Comparison of ENCODE assay signal across 27 cellular contexts in the genomic region with DNA sequence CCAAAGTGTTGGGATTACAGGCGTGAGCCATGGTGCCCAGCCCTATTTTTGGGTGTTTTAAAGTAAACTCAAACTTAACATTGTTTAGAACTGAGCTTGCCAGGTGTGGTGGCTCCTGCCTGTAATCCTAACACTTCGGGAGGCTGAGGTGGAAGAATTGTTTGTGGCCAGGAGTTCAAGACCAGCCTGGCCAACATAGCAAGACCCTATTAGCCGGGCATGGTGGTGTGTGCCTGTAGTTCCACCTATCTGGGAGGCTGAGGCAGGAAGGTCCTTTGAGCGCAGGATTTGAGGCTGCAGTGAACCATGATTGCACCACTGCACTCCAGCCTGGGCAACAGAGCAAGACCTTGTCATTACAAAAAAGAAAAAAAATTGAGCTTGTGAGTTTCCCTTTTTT. TPM values are rescaled to one million over a fixed set of nuclear protein-coding genes. Genes with fewer than 3 reads are reported as not detected.
DNase-seq lines count a peak whose midpoint lies in the region; ATAC-seq, FAIRE-seq and TF ChIP-seq lines count a peak whose summit lies in the region.
"Had no signal": no experiment of that assay in that cellular context is flagged by ENCODE, and none has a peak within 500 bp of the region (broad histone marks: within the 10 kb centered on the region; RNA-seq: fewer than 3 reads in every experiment).

No MANE protein-coding gene starts in this region.

- H4K91ac ChIP-seq in neuronal stem cell (ENCODE audit: low read depth, low read length, poor library complexity), result peak overlapping the region; percentile 53

- 95% methylated on average over 4 of the region's 4 CpGs for WGBS in A549 (ENCODE audit: missing lambda C conversion rate)
- 94% methylated on average over 4 of the region's 4 CpGs for WGBS in K562 (ENCODE audit: insufficient coverage, low coverage, missing lambda C conversion rate)
- WGBS in neuronal stem cell (ENCODE audit: extremely low coverage in 2 of 2, insufficient read length in 2 of 2, insufficient replicate concordance in 1 of 2), 2 donors, result no CpG with 5 or more reads among the region's 4 CpGs

- no peak overlapping the region for H3K14ac ChIP-seq in neuronal stem cell (ENCODE audit: low read length)

- peak overlapping the region; percentile 80 to 91 for H3K27ac ChIP-seq in A549
- H3K27ac ChIP-seq in PC-9, result peak overlapping the region; percentile 37; the same call in 1 of the 2 replicates
- H3K27ac ChIP-seq in K562 (ENCODE audit: extremely low read depth, low read depth, low read length), result no peak overlapping the region
- no peak overlapping the region for H3K27ac ChIP-seq in neuronal stem cell (replicated peaks; ENCODE audit: low read length)
- H3K27ac ChIP-seq: BLaER1, SK-N-MC had no signal

- no peak overlapping the region for H2BK120ac ChIP-seq in neuronal stem cell (ENCODE audit: low read depth, low read length)

- TF ChIP-seq EP300 in A549 (IDR thresholded peaks at IDR 0.05), result no peak
- no peak for TF ChIP-seq EP300 in K562 (IDR thresholded peaks at IDR 0.05; ENCODE audit: low read length)

- H2BK12ac ChIP-seq in neuronal stem cell (ENCODE audit: low read length), result no peak overlapping the region

- intact Hi-C loops in PC-9 (cut with micrococcal nuclease; ENCODE audit: unreplicated experiment), result no loop called here
- intact Hi-C loops in K562 (cut with micrococcal nuclease), result no loop called here

- H3K4me2 ChIP-seq in A549 (peak overlapping the region; percentile 55), PC-9 (no peak overlapping the region), K562 (ENCODE audit: insufficient read depth, low read length) (no peak overlapping the region), neuronal stem cell (ENCODE audit: insufficient read depth, low read length, poor library complexity, severe bottlenecking) (no peak overlapping the region)
- H3K4me2 ChIP-seq: BLaER1, GM23338 had no signal

- peaks cover 51% of the 10 kb centered on the region for H3F3A ChIP-seq in PC-9 (ENCODE audit: insufficient read depth, low read depth)

- TF ChIP-seq RAD21 in A549 (conservative IDR thresholded peaks at IDR 0.05 in 1 of 2, IDR thresholded peaks at IDR 0.05 in 1 of 2), result no peak
- no peak for TF ChIP-seq RAD21 in K562 (CRISPR knock-in tag; conservative IDR thresholded peaks at IDR 0.05 in 1 of 2, IDR thresholded peaks at IDR 0.05 in 1 of 2)

- H3K23ac ChIP-seq in neuronal stem cell (ENCODE audit: low read depth, low read length, poor library complexity), result no peak overlapping the region

- H2AK5ac ChIP-seq in neuronal stem cell (ENCODE audit: low read depth, low read length), result no peak overlapping the region

- in situ Hi-C loops in K562 (cut with MboI), result no loop called here

- TF ChIP-seq CTCF in A549 (IDR thresholded peaks at IDR 0.05) (no peak), PC-9 (conservative IDR thresholded peaks at IDR 0.05) (no peak), K562 (IDR thresholded peaks at IDR 0.05 in 2 of 3, conservative IDR thresholded peaks at IDR 0.05 in 1 of 3; ENCODE audit: insufficient read depth in 2 of 3, low read depth in 1 of 3, low read length in 3 of 3) (no peak)

- no peak for ATAC-seq in A549
- ATAC-seq in K562, result no peak
- ATAC-seq in GM21576 (IDR thresholded peaks at IDR 0.05; ENCODE audit: unreplicated experiment), result no peak
- ATAC-seq in HG02885 (IDR thresholded peaks at IDR 0.05; ENCODE audit: poor library complexity, unreplicated experiment), result no peak
- ATAC-seq: GM23338 had no signal

- no peak overlapping the region for H2BK15ac ChIP-seq in neuronal stem cell (ENCODE audit: low read length)

- no peak overlapping the region for H3K4ac ChIP-seq in neuronal stem cell (ENCODE audit: low read length)

- peaks cover 28% of the 10 kb centered on the region; the same call in 1 of the 2 replicates for H3K36me3 ChIP-seq in PC-9 (ENCODE audit: low read depth)
- peaks cover 82% of the 10 kb centered on the region for H3K36me3 ChIP-seq in K562 (ENCODE audit: control insufficient read depth, insufficient read depth, low read length)
- H3K36me3 ChIP-seq in neuronal stem cell (replicated peaks in 1 of 2; ENCODE audit: control insufficient read depth in 2 of 2, insufficient read depth in 2 of 2, low read length in 2 of 2), result peaks cover 50 to 87% of the 10 kb centered on the region in 2 donors

- H3K9me3 ChIP-seq in A549 (no peaks in the 10 kb centered on the region), PC-9 (ENCODE audit: insufficient read depth, low read depth) (no peaks in the 10 kb centered on the region), K562 (replicated peaks; ENCODE audit: control insufficient read depth, insufficient read depth, low read depth, low read length) (no peaks in the 10 kb centered on the region), neuronal stem cell (replicated peaks in 1 of 2; ENCODE audit: control insufficient read depth in 2 of 2, insufficient read depth in 1 of 2, low read depth in 1 of 2, low read length in 2 of 2) (peaks cover 0 to 1% of the 10 kb centered on the region in 2 donors)
- H3K9me3 ChIP-seq: BLaER1 had no signal

- H3K4me1 ChIP-seq in A549 (peaks cover 76% of the 10 kb centered on the region), PC-9 (replicated peaks; ENCODE audit: insufficient read depth) (peaks cover 27% of the 10 kb centered on the region), K562 (replicated peaks in 1 of 2; ENCODE audit: control insufficient read depth in 2 of 2, insufficient read depth in 2 of 2, low read length in 2 of 2) (no peaks in the 10 kb centered on the region), neuronal stem cell (ENCODE audit: control insufficient read depth in 2 of 2, insufficient read depth in 1 of 2, low read depth in 1 of 2, low read length in 2 of 2) (no peaks in the 10 kb centered on the region)

- FAIRE-seq in A549 (lab: Jason Lieb, UNC) (no peak), K562 (lab: Jason Lieb, UNC) (no peak)
- FAIRE-seq: GM18507 had no signal

- POLR2A ChIA-PET in A549 (lab: Yijun Ruan, JAX), result no interaction called here
- POLR2A ChIA-PET in PC-9 (lab: Charles Lee; ENCODE audit: unreplicated experiment), result no interaction called here
- POLR2A ChIA-PET in K562 (lab: Yijun Ruan, JAX), result interaction anchor here (2.0 to 2.8 kb wide), 2 partner anchors 8 to 20 kb away, joined by 5 to 17 read pairs; no protein-coding TSS in a partner anchor

- H3K9ac ChIP-seq in K562 (ENCODE audit: insufficient read depth in 1 of 2, low read depth in 2 of 2, low read length in 2 of 2) (no peak overlapping the region), neuronal stem cell (ENCODE audit: low read depth, low read length, poor library complexity) (no peak overlapping the region)
- H3K9ac ChIP-seq: BLaER1 had no signal

- H3K4me3 ChIP-seq in A549 (no peak overlapping the region), PC-9 (no peak overlapping the region), K562 (no peak overlapping the region), neuronal stem cell (ENCODE audit: low read length in 2 of 2) (no peak overlapping the region)
- H3K4me3 ChIP-seq: BLaER1, GM23338, SK-N-MC had no signal

- CTCF ChIA-PET in A549 (lab: Yijun Ruan, JAX) (interaction anchor here (0.6 to 8.8 kb wide), 13 partner anchors 10 to 430 kb away, joined by 3 to 126 read pairs (median 5); no protein-coding TSS in a partner anchor), PC-9 (lab: Charles Lee) (interaction anchor here (0.6 kb wide), 1 partner anchor 13 kb away, joined by 3 read pairs; no protein-coding TSS in a partner anchor), K562 (lab: Yijun Ruan, JAX; ENCODE audit: low intra/inter-chr PET ratio) (no interaction called here)

- H3K9me2 ChIP-seq in PC-9 (ENCODE audit: insufficient read depth), result no peaks in the 10 kb centered on the region

- H2BK5ac ChIP-seq in neuronal stem cell (ENCODE audit: low read length), result no peak overlapping the region

- BruUV-seq in PC-9 (replicated peaks; lab: Mats Ljungman, UMichigan) (no TSS peak), K562 (replicated peaks; lab: Mats Ljungman, UMichigan) (no TSS peak)

- H3K18ac ChIP-seq in neuronal stem cell (ENCODE audit: low read length), result no peak overlapping the region

- H4K20me1 ChIP-seq in PC-9 (ENCODE audit: insufficient read depth), result no peaks in the 10 kb centered on the region
- H4K20me1 ChIP-seq in K562 (replicated peaks; ENCODE audit: control insufficient read depth, insufficient read depth, low read length), result 0 out of 2 replicates have a peak, but pooled peaks cover 3% of the 10 kb centered on the region

- TF ChIP-seq POLR2A in A549 (IDR thresholded peaks at IDR 0.05; ENCODE audit: low read length) (no peak), K562 (conservative IDR thresholded peaks at IDR 0.05) (no peak)

- H3K79me2 ChIP-seq in PC-9 (ENCODE audit: low read depth) (no peaks in the 10 kb centered on the region), K562 (ENCODE audit: control insufficient read depth, insufficient read depth, low read length) (no peaks in the 10 kb centered on the region)

- H3K27me3 ChIP-seq in PC-9 (ENCODE audit: insufficient read depth, low read depth) (no peaks in the 10 kb centered on the region), K562 (ENCODE audit: control insufficient read depth in 2 of 2, insufficient read depth in 2 of 2, low read length in 2 of 2) (no peaks in the 10 kb centered on the region), neuronal stem cell (ENCODE audit: control insufficient read depth in 3 of 3, insufficient read depth in 3 of 3, low read depth in 1 of 3, low read length in 3 of 3) (no peaks in the 10 kb centered on the region)
- H3K27me3 ChIP-seq: BLaER1 had no signal

- H4K8ac ChIP-seq in neuronal stem cell (ENCODE audit: low read depth, low read length), result no peak overlapping the region

- H2AFZ ChIP-seq in PC-9, result no peak overlapping the region
- H2AFZ ChIP-seq in K562 (ENCODE audit: low read depth, low read length), result no peak overlapping the region
- no peak overlapping the region for H2AFZ ChIP-seq in neuronal stem cell (ENCODE audit: low read length)
- H2AFZ ChIP-seq: GM23338 had no signal

- DNase-seq in A549 (ENCODE audit: low read depth in 1 of 2, low spot score in 1 of 2), result no peak
- DNase-seq in PC-9, result no peak
- DNase-seq in K562 (ENCODE audit: extremely low read depth in 1 of 4, low spot score in 3 of 4), result no peak
- DNase-seq in neuronal stem cell (ENCODE audit: low spot score), result no peak
- no peak for DNase-seq in HPDE6-E6E7 (ENCODE audit: extremely low spot score)
- no peak for DNase-seq in NCI-H226
- DNase-seq: 8988T; CD4-positive, CD25-positive, alpha-beta regulatory T cell; H9; KBM-7; MV-4-11; NCI-H1105; NCI-H1436 treated with DMSO at 0.1 percent for 48 hours; NCI-H187 treated with DMSO at 0.1 percent for 48 hours; NCI-H446; NCI-H524 treated with DMSO at 0.1 percent for 48 hours; NCI-H774; SIG-M5 had no signal

- H3K9me1 ChIP-seq in K562 (ENCODE audit: control insufficient read depth, insufficient read depth, low read length), result no peaks in the 10 kb centered on the region

- H3K79me1 ChIP-seq in neuronal stem cell (ENCODE audit: low read depth, low read length), result peaks cover 2% of the 10 kb centered on the region

RNA-seq across cellular contexts. Expression of a gene that starts 17.5 kb away (rescaled TPM):
- polyA plus RNA-seq in A549 (2011; rRNA removed), result not detected in 2 replicates
- polyA plus RNA-seq in A549 (2012; cell fraction: cytosol; rRNA removed), result 0.01 TPM in 1 of 2 replicates, not detected in the other
- polyA plus RNA-seq in A549 (2012; cell fraction: nucleus; rRNA removed), result not detected in 2 replicates
- 0.08 TPM in 1 of 3 replicates, not detected in the others for polyA plus RNA-seq in A549 (2017; fragmentation: RNase III; extraction: RNeasy Plus Mini Kit Qiagen cat#74134 plus additional on column Dnase treatment)
- not detected in 2 replicates for polyA minus RNA-seq in A549 (2011; rRNA and poly(A)+ RNA removed)
- total RNA-seq in PC-9 (2021), result not detected in 2 replicates
- not detected in 2 replicates for total RNA-seq in K562 (2011; cell fraction: chromatin; rRNA removed; ENCODE audit: low replicate concordance)
- total RNA-seq in K562 (2011; cell fraction: nucleolus; rRNA removed), result not detected in 2 replicates
- total RNA-seq in K562 (2011; cell fraction: nucleoplasm; rRNA removed), result not detected in 2 replicates
- total RNA-seq in K562 (2014; rRNA removed), result not detected in 2 replicates
- total RNA-seq in K562 (2014; rRNA removed; fragmentation: Illumina TruSeq; extraction: Trizol), result not detected in 2 replicates
- not detected in 2 replicates for total RNA-seq in K562 (2015; rRNA removed; fragmentation: Illumina TruSeq; extraction: Trizol)
- total RNA-seq in K562 (2021), result 7.0 and 8.5 TPM in 2 replicates
- not detected in 2 replicates for polyA plus RNA-seq in K562 (2011; rRNA removed)
- polyA plus RNA-seq in K562 (2011; cell fraction: cytosol; rRNA removed), result not detected in 2 replicates
- not detected in 2 replicates for polyA plus RNA-seq in K562 (2011; cell fraction: nucleus; rRNA removed)
- not detected in 2 replicates for polyA plus RNA-seq in K562 (2012)
- polyA plus RNA-seq in K562 (2014; fragmentation: Illumina TruSeq; extraction: Trizol), result not detected in 2 replicates
- polyA plus RNA-seq in K562 (2014; fragmentation: Nextera tagmentation; extraction: Ambion mirVana), result under 1 TPM in 1 of 2 experiments, not detected in 1; 0.03 TPM
- not detected in 2 replicates for polyA plus RNA-seq in K562 (2014; rRNA removed)
- polyA minus RNA-seq in K562 (2011; rRNA and poly(A)+ RNA removed), result not detected in 2 replicates
- polyA minus RNA-seq in K562 (2011; cell fraction: cytosol; rRNA and poly(A)+ RNA removed), result not detected in 2 replicates
- not detected in 2 replicates for polyA minus RNA-seq in K562 (2011; cell fraction: nucleus; rRNA and poly(A)+ RNA removed)
- not detected for polyA plus RNA-seq in neuronal stem cell (2013, experiment 1 of 2)
- not detected for polyA plus RNA-seq in neuronal stem cell (2013, experiment 2 of 2)
- total RNA-seq: CD4-positive, CD25-positive, alpha-beta regulatory T cell; GM23338; H9; LHCN-M2 had no signal
- polyA plus RNA-seq: AG04450; CD4-positive, CD25-positive, alpha-beta regulatory T cell had no signal

RNA-seq across cellular contexts. Expression of a gene that starts 34.5 kb away (rescaled TPM):
- polyA plus RNA-seq in A549 (2011; rRNA removed) (90.4 and 103 TPM in 2 replicates), A549 (2017; fragmentation: RNase III; extraction: RNeasy Plus Mini Kit Qiagen cat#74134 plus additional on column Dnase treatment) (78.7 to 91.0 TPM (median 82.8 TPM) in 3 replicates), K562 (2011; rRNA removed) (103 and 153 TPM in 2 replicates), K562 (2014; fragmentation: Illumina TruSeq; extraction: Trizol) (152 and 167 TPM in 2 replicates), K562 (2014; fragmentation: Nextera tagmentation; extraction: Ambion mirVana) (10 to 100 TPM; 63.3 to 68.4 TPM), K562 (2014; rRNA removed) (130 and 144 TPM in 2 replicates)
- polyA plus RNA-seq in A549 (2012; cell fraction: cytosol; rRNA removed), result 79.0 and 87.3 TPM in 2 replicates
- 107 and 135 TPM in 2 replicates for polyA plus RNA-seq in A549 (2012; cell fraction: nucleus; rRNA removed)
- polyA minus RNA-seq in A549 (2011; rRNA and poly(A)+ RNA removed), result 82.5 and 94.8 TPM in 2 replicates
- total RNA-seq in PC-9 (2021) (61.0 and 66.7 TPM in 2 replicates), K562 (2014; rRNA removed) (145 and 183 TPM in 2 replicates), K562 (2014; rRNA removed; fragmentation: Illumina TruSeq; extraction: Trizol) (119 and 123 TPM in 2 replicates), K562 (2015; rRNA removed; fragmentation: Illumina TruSeq; extraction: Trizol) (128 and 131 TPM in 2 replicates), K562 (2021) (121 and 124 TPM in 2 replicates)
- total RNA-seq in K562 (2011; cell fraction: chromatin; rRNA removed; ENCODE audit: low replicate concordance), result 135 and 208 TPM in 2 replicates
- 115 and 138 TPM in 2 replicates for total RNA-seq in K562 (2011; cell fraction: nucleolus; rRNA removed)
- 129 and 174 TPM in 2 replicates for total RNA-seq in K562 (2011; cell fraction: nucleoplasm; rRNA removed)
- 84.8 and 132 TPM in 2 replicates for polyA plus RNA-seq in K562 (2011; cell fraction: cytosol; rRNA removed)
- polyA plus RNA-seq in K562 (2011; cell fraction: nucleus; rRNA removed), result 110 and 190 TPM in 2 replicates
- 88.5 and 121 TPM in 2 replicates for polyA plus RNA-seq in K562 (2012)
- polyA minus RNA-seq in K562 (2011; rRNA and poly(A)+ RNA removed), result 87.9 and 140 TPM in 2 replicates
- 38.3 and 80.0 TPM in 2 replicates for polyA minus RNA-seq in K562 (2011; cell fraction: cytosol; rRNA and poly(A)+ RNA removed)
- polyA minus RNA-seq in K562 (2011; cell fraction: nucleus; rRNA and poly(A)+ RNA removed), result 58.9 and 61.4 TPM in 2 replicates
- 79.3 TPM for polyA plus RNA-seq in neuronal stem cell (2013, experiment 1 of 2)
- polyA plus RNA-seq in neuronal stem cell (2013, experiment 2 of 2), result 80.1 TPM

RNA-seq across cellular contexts. Expression of a gene that starts 38.6 kb away (rescaled TPM):
- polyA plus RNA-seq in A549 (2011; rRNA removed), result 48.3 and 57.4 TPM in 2 replicates
- 21.9 and 26.3 TPM in 2 replicates for polyA plus RNA-seq in A549 (2012; cell fraction: cytosol; rRNA removed)
- polyA plus RNA-seq in A549 (2012; cell fraction: nucleus; rRNA removed), result 22.0 and 27.8 TPM in 2 replicates
- 22.8 to 26.1 TPM (median 25.9 TPM) in 3 replicates for polyA plus RNA-seq in A549 (2017; fragmentation: RNase III; extraction: RNeasy Plus Mini Kit Qiagen cat#74134 plus additional on column Dnase treatment)
- polyA minus RNA-seq in A549 (2011; rRNA and poly(A)+ RNA removed), result 71.1 and 77.7 TPM in 2 replicates
- 46.0 and 48.6 TPM in 2 replicates for total RNA-seq in PC-9 (2021)
- total RNA-seq in K562 (2011; cell fraction: chromatin; rRNA removed; ENCODE audit: low replicate concordance), result 48.1 and 80.4 TPM in 2 replicates
- total RNA-seq in K562 (2011; cell fraction: nucleolus; rRNA removed), result 45.8 and 61.2 TPM in 2 replicates
- total RNA-seq in K562 (2011; cell fraction: nucleoplasm; rRNA removed), result 58.4 and 76.0 TPM in 2 replicates
- 22.1 and 33.2 TPM in 2 replicates for total RNA-seq in K562 (2014; rRNA removed)
- 29.4 and 31.7 TPM in 2 replicates for total RNA-seq in K562 (2014; rRNA removed; fragmentation: Illumina TruSeq; extraction: Trizol)
- 26.8 and 30.1 TPM in 2 replicates for total RNA-seq in K562 (2015; rRNA removed; fragmentation: Illumina TruSeq; extraction: Trizol)
- total RNA-seq in K562 (2021), result 36.6 and 41.6 TPM in 2 replicates
- polyA plus RNA-seq in K562 (2011; rRNA removed), result 32.6 and 50.0 TPM in 2 replicates
- polyA plus RNA-seq in K562 (2011; cell fraction: cytosol; rRNA removed), result 29.4 and 39.0 TPM in 2 replicates
- polyA plus RNA-seq in K562 (2011; cell fraction: nucleus; rRNA removed), result 36.4 and 51.5 TPM in 2 replicates
- polyA plus RNA-seq in K562 (2012), result 25.7 and 42.8 TPM in 2 replicates
- 31.7 and 31.8 TPM in 2 replicates for polyA plus RNA-seq in K562 (2014; fragmentation: Illumina TruSeq; extraction: Trizol)
- 10 to 100 TPM; 33.1 to 33.4 TPM for polyA plus RNA-seq in K562 (2014; fragmentation: Nextera tagmentation; extraction: Ambion mirVana)
- 27.5 and 31.5 TPM in 2 replicates for polyA plus RNA-seq in K562 (2014; rRNA removed)
- polyA minus RNA-seq in K562 (2011; rRNA and poly(A)+ RNA removed), result 24.7 and 40.2 TPM in 2 replicates
- polyA minus RNA-seq in K562 (2011; cell fraction: cytosol; rRNA and poly(A)+ RNA removed), result 13.6 and 33.5 TPM in 2 replicates
- polyA minus RNA-seq in K562 (2011; cell fraction: nucleus; rRNA and poly(A)+ RNA removed), result 15.9 and 17.7 TPM in 2 replicates
- polyA plus RNA-seq in neuronal stem cell (2013, experiment 1 of 2), result 71.6 TPM
- polyA plus RNA-seq in neuronal stem cell (2013, experiment 2 of 2), result 77.7 TPM

RNA-seq across cellular contexts. Expression of a gene that starts 43.7 kb away (rescaled TPM):
- polyA plus RNA-seq in A549 (2011; rRNA removed) (not detected in 2 replicates), A549 (2017; fragmentation: RNase III; extraction: RNeasy Plus Mini Kit Qiagen cat#74134 plus additional on column Dnase treatment) (not detected in 3 replicates), K562 (2011; rRNA removed) (not detected in 2 replicates), K562 (2014; fragmentation: Illumina TruSeq; extraction: Trizol) (not detected in 2 replicates), K562 (2014; fragmentation: Nextera tagmentation; extraction: Ambion mirVana) (not detected), K562 (2014; rRNA removed) (not detected in 2 replicates)
- polyA plus RNA-seq in A549 (2012; cell fraction: cytosol; rRNA removed), result not detected in 2 replicates
- 0.12 and 0.15 TPM in 2 replicates for polyA plus RNA-seq in A549 (2012; cell fraction: nucleus; rRNA removed)
- not detected in 2 replicates for polyA minus RNA-seq in A549 (2011; rRNA and poly(A)+ RNA removed)
- total RNA-seq in PC-9 (2021) (not detected in 2 replicates), K562 (2014; rRNA removed) (not detected in 2 replicates), K562 (2014; rRNA removed; fragmentation: Illumina TruSeq; extraction: Trizol) (not detected in 2 replicates), K562 (2015; rRNA removed; fragmentation: Illumina TruSeq; extraction: Trizol) (not detected in 2 replicates), K562 (2021) (not detected in 2 replicates)
- total RNA-seq in K562 (2011; cell fraction: chromatin; rRNA removed; ENCODE audit: low replicate concordance), result 0.21 TPM in 1 of 2 replicates, not detected in the other
- total RNA-seq in K562 (2011; cell fraction: nucleolus; rRNA removed), result not detected in 2 replicates
- total RNA-seq in K562 (2011; cell fraction: nucleoplasm; rRNA removed), result 0.99 TPM in 1 of 2 replicates, not detected in the other
- 0.03 TPM in 1 of 2 replicates, not detected in the other for polyA plus RNA-seq in K562 (2011; cell fraction: cytosol; rRNA removed)
- polyA plus RNA-seq in K562 (2011; cell fraction: nucleus; rRNA removed), result 0.06 TPM in 1 of 2 replicates, not detected in the other
- polyA plus RNA-seq in K562 (2012), result 0.37 TPM in 1 of 2 replicates, not detected in the other
- not detected in 2 replicates for polyA minus RNA-seq in K562 (2011; rRNA and poly(A)+ RNA removed)
- not detected in 2 replicates for polyA minus RNA-seq in K562 (2011; cell fraction: cytosol; rRNA and poly(A)+ RNA removed)
- not detected in 2 replicates for polyA minus RNA-seq in K562 (2011; cell fraction: nucleus; rRNA and poly(A)+ RNA removed)
- 0.24 TPM for polyA plus RNA-seq in neuronal stem cell (2013, experiment 1 of 2)
- 0.06 TPM for polyA plus RNA-seq in neuronal stem cell (2013, experiment 2 of 2)
- total RNA-seq: GM23338, H9, LHCN-M2, MCF 10A had no signal
- polyA plus RNA-seq: AG04450, GM23338 had no signal

RNA-seq across cellular contexts. Expression of a gene that starts 48.0 kb away (rescaled TPM):
- polyA plus RNA-seq in A549 (2011; rRNA removed) (8.5 and 14.0 TPM in 2 replicates), A549 (2017; fragmentation: RNase III; extraction: RNeasy Plus Mini Kit Qiagen cat#74134 plus additional on column Dnase treatment) (8.0 to 10.9 TPM (median 10.6 TPM) in 3 replicates), K562 (2011; rRNA removed) (8.9 and 9.6 TPM in 2 replicates), K562 (2014; fragmentation: Illumina TruSeq; extraction: Trizol) (17.1 and 20.8 TPM in 2 replicates), K562 (2014; fragmentation: Nextera tagmentation; extraction: Ambion mirVana) (1 to 10 TPM; 3.9 to 5.3 TPM), K562 (2014; rRNA removed) (12.9 and 16.2 TPM in 2 replicates)
- polyA plus RNA-seq in A549 (2012; cell fraction: cytosol; rRNA removed), result 9.4 and 12.9 TPM in 2 replicates
- polyA plus RNA-seq in A549 (2012; cell fraction: nucleus; rRNA removed), result 34.4 and 36.3 TPM in 2 replicates
- polyA minus RNA-seq in A549 (2011; rRNA and poly(A)+ RNA removed), result 7.4 and 11.9 TPM in 2 replicates
- total RNA-seq in PC-9 (2021) (5.3 and 5.9 TPM in 2 replicates), K562 (2014; rRNA removed) (8.4 and 12.9 TPM in 2 replicates), K562 (2014; rRNA removed; fragmentation: Illumina TruSeq; extraction: Trizol) (3.6 and 6.0 TPM in 2 replicates), K562 (2015; rRNA removed; fragmentation: Illumina TruSeq; extraction: Trizol) (7.4 and 8.4 TPM in 2 replicates), K562 (2021) (13.3 and 15.5 TPM in 2 replicates)
- total RNA-seq in K562 (2011; cell fraction: chromatin; rRNA removed; ENCODE audit: low replicate concordance), result 12.3 and 50.7 TPM in 2 replicates
- 25.1 and 34.9 TPM in 2 replicates for total RNA-seq in K562 (2011; cell fraction: nucleolus; rRNA removed)
- total RNA-seq in K562 (2011; cell fraction: nucleoplasm; rRNA removed), result 20.9 and 29.0 TPM in 2 replicates
- polyA plus RNA-seq in K562 (2011; cell fraction: cytosol; rRNA removed), result 7.1 and 29.5 TPM in 2 replicates
- 31.7 and 96.1 TPM in 2 replicates for polyA plus RNA-seq in K562 (2011; cell fraction: nucleus; rRNA removed)
- polyA plus RNA-seq in K562 (2012), result 11.9 and 15.8 TPM in 2 replicates
- 3.5 and 7.0 TPM in 2 replicates for polyA minus RNA-seq in K562 (2011; rRNA and poly(A)+ RNA removed)
- polyA minus RNA-seq in K562 (2011; cell fraction: cytosol; rRNA and poly(A)+ RNA removed), result 3.9 and 9.4 TPM in 2 replicates
- 7.6 and 11.0 TPM in 2 replicates for polyA minus RNA-seq in K562 (2011; cell fraction: nucleus; rRNA and poly(A)+ RNA removed)
- polyA plus RNA-seq in neuronal stem cell (2013, experiment 1 of 2), result 12.2 TPM
- 12.6 TPM for polyA plus RNA-seq in neuronal stem cell (2013, experiment 2 of 2)

Comparison
In these comparisons a context has a peak if more than half of its experiments do, and no peak if none do; other contexts are left out.
1. H3K27ac ChIP-seq: peak in A549 (2 of 2) and PC-9 (single experiment); none in K562 (single experiment) and neuronal stem cell (single experiment).